Comparison of ENCODE assay signal across 1 cellular context in the genomic region with DNA sequence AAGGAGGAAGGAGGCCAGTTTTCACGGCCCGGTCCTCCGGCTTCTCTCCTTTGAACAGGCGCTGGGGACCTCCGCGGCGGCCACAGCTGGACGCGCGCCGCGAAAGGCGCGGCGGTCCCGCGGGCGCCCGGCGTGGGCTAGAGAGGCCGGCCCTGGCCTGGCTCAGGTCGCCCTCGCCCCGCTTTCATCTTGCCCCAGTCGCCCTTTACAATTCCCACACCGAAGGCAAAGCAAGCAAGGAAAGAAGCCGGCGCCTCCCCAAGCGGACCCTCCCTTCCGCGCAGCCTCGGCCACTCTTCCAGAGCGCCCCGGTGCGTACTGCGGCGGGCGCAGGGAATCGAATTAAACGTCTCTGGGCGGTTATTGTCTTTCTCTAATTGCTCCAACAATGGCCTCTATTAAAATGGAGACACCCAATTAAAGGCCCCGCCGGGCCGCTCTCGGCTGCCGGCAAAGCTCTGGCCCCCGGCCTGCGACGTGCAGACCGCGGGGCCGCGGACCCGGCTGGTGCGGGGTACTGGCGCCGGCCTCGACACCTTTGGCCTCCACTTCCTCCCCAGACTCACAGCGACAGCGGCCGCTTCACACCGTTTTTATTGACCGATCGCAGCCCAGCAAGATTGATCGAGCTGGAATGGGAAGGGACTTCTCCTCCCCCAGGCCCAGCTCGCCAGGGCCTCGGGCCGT.
A peak's percentile ranks its signal among the peaks of the same experiment; 100 is the strongest.
TF ChIP-seq lines count a peak whose summit lies in the region.

No MANE protein-coding gene starts in this region.

TF ChIP-seq in HEK293, 187 proteins besides CTCF, POLR2A, EP300 and RAD21 (continued from another document):
- no peak for TF ChIP-seq ZNF302 (tag by site-specific recombination; IDR thresholded peaks at IDR 0.05; ENCODE audit: low read depth)
- no peak for TF ChIP-seq FEZF1 (tag by site-specific recombination; IDR thresholded peaks at IDR 0.05)
- TF ChIP-seq ZNF449 (tag by site-specific recombination; IDR thresholded peaks at IDR 0.05): no peak
- no peak for TF ChIP-seq ZNF549 (tag by site-specific recombination; IDR thresholded peaks at IDR 0.05)
- TF ChIP-seq ZBTB8A (tag by site-specific recombination; IDR thresholded peaks at IDR 0.05): peak; percentile 77
- TF ChIP-seq ZNF10 (tag by site-specific recombination; IDR thresholded peaks at IDR 0.05): no peak
- no peak for TF ChIP-seq ZIC2 (tag by site-specific recombination; IDR thresholded peaks at IDR 0.05)
- TF ChIP-seq, protein P1, sequence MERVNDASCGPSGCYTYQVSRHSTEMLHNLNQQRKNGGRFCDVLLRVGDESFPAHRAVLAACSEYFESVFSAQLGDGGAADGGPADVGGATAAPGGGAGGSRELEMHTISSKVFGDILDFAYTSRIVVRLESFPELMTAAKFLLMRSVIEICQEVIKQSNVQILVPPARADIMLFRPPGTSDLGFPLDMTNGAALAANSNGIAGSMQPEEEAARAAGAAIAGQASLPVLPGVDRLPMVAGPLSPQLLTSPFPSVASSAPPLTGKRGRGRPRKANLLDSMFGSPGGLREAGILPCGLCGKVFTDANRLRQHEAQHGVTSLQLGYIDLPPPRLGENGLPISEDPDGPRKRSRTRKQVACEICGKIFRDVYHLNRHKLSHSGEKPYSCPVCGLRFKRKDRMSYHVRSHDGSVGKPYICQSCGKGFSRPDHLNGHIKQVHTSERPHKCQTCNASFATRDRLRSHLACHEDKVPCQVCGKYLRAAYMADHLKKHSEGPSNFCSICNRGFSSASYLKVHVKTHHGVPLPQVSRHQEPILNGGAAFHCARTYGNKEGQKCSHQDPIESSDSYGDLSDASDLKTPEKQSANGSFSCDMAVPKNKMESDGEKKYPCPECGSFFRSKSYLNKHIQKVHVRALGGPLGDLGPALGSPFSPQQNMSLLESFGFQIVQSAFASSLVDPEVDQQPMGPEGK (tag by site-specific recombination; IDR thresholded peaks at IDR 0.05): peak; percentile 90; the same call in 1 of the 2 replicates
- no peak for TF ChIP-seq ZNF830 (tag by site-specific recombination; IDR thresholded peaks at IDR 0.05; ENCODE audit: low read depth)
- TF ChIP-seq ZNF76 (tag by site-specific recombination; IDR thresholded peaks at IDR 0.05; ENCODE audit: borderline replicate concordance, low read depth): peak; percentile 16; the same call in 1 of the 2 replicates
- TF ChIP-seq, protein P2, sequence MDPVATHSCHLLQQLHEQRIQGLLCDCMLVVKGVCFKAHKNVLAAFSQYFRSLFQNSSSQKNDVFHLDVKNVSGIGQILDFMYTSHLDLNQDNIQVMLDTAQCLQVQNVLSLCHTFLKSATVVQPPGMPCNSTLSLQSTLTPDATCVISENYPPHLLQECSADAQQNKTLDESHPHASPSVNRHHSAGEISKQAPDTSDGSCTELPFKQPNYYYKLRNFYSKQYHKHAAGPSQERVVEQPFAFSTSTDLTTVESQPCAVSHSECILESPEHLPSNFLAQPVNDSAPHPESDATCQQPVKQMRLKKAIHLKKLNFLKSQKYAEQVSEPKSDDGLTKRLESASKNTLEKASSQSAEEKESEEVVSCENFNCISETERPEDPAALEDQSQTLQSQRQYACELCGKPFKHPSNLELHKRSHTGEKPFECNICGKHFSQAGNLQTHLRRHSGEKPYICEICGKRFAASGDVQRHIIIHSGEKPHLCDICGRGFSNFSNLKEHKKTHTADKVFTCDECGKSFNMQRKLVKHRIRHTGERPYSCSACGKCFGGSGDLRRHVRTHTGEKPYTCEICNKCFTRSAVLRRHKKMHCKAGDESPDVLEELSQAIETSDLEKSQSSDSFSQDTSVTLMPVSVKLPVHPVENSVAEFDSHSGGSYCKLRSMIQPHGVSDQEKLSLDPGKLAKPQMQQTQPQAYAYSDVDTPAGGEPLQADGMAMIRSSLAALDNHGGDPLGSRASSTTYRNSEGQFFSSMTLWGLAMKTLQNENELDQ (tag by site-specific recombination; IDR thresholded peaks at IDR 0.05; ENCODE audit: low read depth): no peak
- no peak for TF ChIP-seq ZNF324 (tag by site-specific recombination; IDR thresholded peaks at IDR 0.05)
- no peak for TF ChIP-seq ZNF777 (tag by site-specific recombination; IDR thresholded peaks at IDR 0.05; ENCODE audit: borderline replicate concordance)
- no peak for TF ChIP-seq ZNF37A (tag by site-specific recombination; IDR thresholded peaks at IDR 0.05)
- TF ChIP-seq, protein P3, sequence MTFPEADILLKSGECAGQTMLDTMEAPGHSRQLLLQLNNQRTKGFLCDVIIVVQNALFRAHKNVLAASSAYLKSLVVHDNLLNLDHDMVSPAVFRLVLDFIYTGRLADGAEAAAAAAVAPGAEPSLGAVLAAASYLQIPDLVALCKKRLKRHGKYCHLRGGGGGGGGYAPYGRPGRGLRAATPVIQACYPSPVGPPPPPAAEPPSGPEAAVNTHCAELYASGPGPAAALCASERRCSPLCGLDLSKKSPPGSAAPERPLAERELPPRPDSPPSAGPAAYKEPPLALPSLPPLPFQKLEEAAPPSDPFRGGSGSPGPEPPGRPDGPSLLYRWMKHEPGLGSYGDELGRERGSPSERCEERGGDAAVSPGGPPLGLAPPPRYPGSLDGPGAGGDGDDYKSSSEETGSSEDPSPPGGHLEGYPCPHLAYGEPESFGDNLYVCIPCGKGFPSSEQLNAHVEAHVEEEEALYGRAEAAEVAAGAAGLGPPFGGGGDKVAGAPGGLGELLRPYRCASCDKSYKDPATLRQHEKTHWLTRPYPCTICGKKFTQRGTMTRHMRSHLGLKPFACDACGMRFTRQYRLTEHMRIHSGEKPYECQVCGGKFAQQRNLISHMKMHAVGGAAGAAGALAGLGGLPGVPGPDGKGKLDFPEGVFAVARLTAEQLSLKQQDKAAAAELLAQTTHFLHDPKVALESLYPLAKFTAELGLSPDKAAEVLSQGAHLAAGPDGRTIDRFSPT (tag by site-specific recombination; IDR thresholded peaks at IDR 0.05): 0 out of 2 replicates have a peak, but pooled peaks have one; percentile 20
- 0 out of 2 replicates have a peak, but pooled peaks have one; percentile 7 for TF ChIP-seq GLIS2 (tag by site-specific recombination; IDR thresholded peaks at IDR 0.05)
- TF ChIP-seq ZNF629 (tag by site-specific recombination; IDR thresholded peaks at IDR 0.05): no peak
- TF ChIP-seq ZNF202 (tag by site-specific recombination; IDR thresholded peaks at IDR 0.05; ENCODE audit: borderline replicate concordance): no peak
- no peak for TF ChIP-seq ZNF488 (tag by site-specific recombination; IDR thresholded peaks at IDR 0.05)
- TF ChIP-seq ZNF18 (tag by site-specific recombination; IDR thresholded peaks at IDR 0.05): peak; percentile 97
- no peak for TF ChIP-seq ZNF341 (tag by site-specific recombination; IDR thresholded peaks at IDR 0.05; ENCODE audit: low read depth)
- TF ChIP-seq KLF16 (tag by site-specific recombination; IDR thresholded peaks at IDR 0.05): 0 out of 2 replicates have a peak, but pooled peaks have one; percentile 38
- no peak for TF ChIP-seq BCL6B (tag by site-specific recombination; IDR thresholded peaks at IDR 0.05)
- TF ChIP-seq ZNF394 (tag by site-specific recombination; IDR thresholded peaks at IDR 0.05; ENCODE audit: borderline replicate concordance): no peak
- 0 out of 2 replicates have a peak, but pooled peaks have one; percentile 29 for TF ChIP-seq YY2 (tag by site-specific recombination; IDR thresholded peaks at IDR 0.05)
- TF ChIP-seq TCF7L2 (IDR thresholded peaks at IDR 0.05; ENCODE audit: borderline replicate concordance, low read depth, low read length): no peak
- no peak for TF ChIP-seq REPIN1 (tag by site-specific recombination; IDR thresholded peaks at IDR 0.05; ENCODE audit: low read depth)
- TF ChIP-seq ZNF600 (tag by site-specific recombination; IDR thresholded peaks at IDR 0.05): peak; percentile 9
- no peak for TF ChIP-seq TRIM28 (IDR thresholded peaks at IDR 0.05; ENCODE audit: borderline replicate concordance, low read length)
